Comparison of ENCODE assay signal across 9 cellular contexts in genomic region chr13:78647053-78647726, GRCh38. TPM values are rescaled to one million over a fixed set of nuclear protein-coding genes. Genes with fewer than 3 reads are reported as not detected.
"Had no signal": no experiment of that assay in that cellular context is flagged by ENCODE, and none has a peak within 500 bp of the region (broad histone marks: within the 10 kb centered on the region; RNA-seq: fewer than 3 reads in every experiment).

No MANE protein-coding gene starts in this region.

RNA-seq across cellular contexts. Expression of gene POU4F1, which starts 43.8 kb away (rescaled TPM):
- total RNA-seq: colonic mucosa, esophagus squamous epithelium, left lobe of liver, mucosa of descending colon, ovary, sciatic nerve, ureter had no signal
- polyA plus RNA-seq: keratinocyte; naive thymus-derived CD4-positive, alpha-beta T cell had no signal
